In the genomic region with DNA sequence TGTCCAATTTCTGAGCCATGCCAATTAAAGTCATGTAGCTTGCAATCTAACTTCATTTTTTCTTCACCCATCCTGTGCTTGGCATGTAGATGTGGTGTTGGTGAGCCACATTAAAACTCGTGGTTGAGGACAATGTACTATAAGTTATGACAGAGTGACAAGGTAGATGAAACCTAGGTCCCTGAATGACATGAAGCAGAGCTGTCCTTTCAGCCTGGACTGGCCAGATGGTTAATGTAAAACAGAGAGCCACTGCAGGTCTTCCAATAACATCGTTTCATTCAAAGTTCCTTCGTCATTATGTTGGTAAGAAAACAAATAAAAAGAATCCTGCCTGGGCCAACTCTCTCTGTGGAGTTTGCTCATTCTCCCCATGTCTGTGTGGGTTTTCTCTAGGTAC, we compare ENCODE assay signal across 39 cellular contexts.
"Had no signal": no experiment of that assay in that cellular context is flagged by ENCODE, and none has a peak within 500 bp of the region (broad histone marks: within the 10 kb centered on the region; RNA-seq: fewer than 3 reads in every experiment).

No MANE protein-coding gene starts in this region.

- H3K4me3 Mint-ChIP-seq: activated naive CD4-positive, alpha-beta T cell treated with anti-CD3 and anti-CD28 coated beads for 36 hours; activated naive CD4-positive, alpha-beta T cell treated with anti-CD3 and anti-CD28 coated beads, Interleukin-2, amount 10 ng/mL, durations not matched to agents 7 days and 5 days; activated naive CD4-positive, alpha-beta T cell treated with anti-CD3 and anti-CD28 coated beads, Interleukin-2, amount 50 U/mL, for 24 hours; activated naive CD8-positive, alpha-beta T cell; activated naive CD8-positive, alpha-beta T cell treated with anti-CD3 and anti-CD28 coated beads for 36 hours; activated naive CD8-positive, alpha-beta T cell treated with anti-CD3 and anti-CD28 coated beads, Interleukin-2, amount 10 ng/mL, durations not matched to agents 7 days and 5 days; activated naive CD8-positive, alpha-beta T cell treated with anti-CD3 and anti-CD28 coated beads, Interleukin-2, amount 50 U/mL, for 24 hours; activated T-cell treated with anti-CD3 and anti-CD28 coated beads, Interleukin-2, amount 50 U/mL, for 24 hours; activated T-cell treated with anti-CD3 and anti-CD28 coated beads, Interleukin-2, amount 50 U/mL, for 4 hours; activated T-cell treated with anti-CD3 and anti-CD28 coated beads, Interleukin-2, amount 50 U/mL, for 72 hours; activated T-helper 1 cell treated with anti-CD3 and anti-CD28 coated beads, Interleukin-12 subunit alpha, Interleukin-12 subunit beta, Interleukin-2, Interleukin-4 antibody, amounts not matched to agents 30 ng/mL and 10 ng/mL and 1 ng/mL, durations not matched to agents 14 hours and 24 hours and 36 hours; activated T-helper 17 cell treated with anti-CD3 and anti-CD28 coated beads, Interleukin-2, amount 50 U/mL, for 72 hours; brain; central memory CD8-positive, alpha-beta T cell had no signal

- H3K27ac Mint-ChIP-seq: activated naive CD4-positive, alpha-beta T cell treated with anti-CD3 and anti-CD28 coated beads for 36 hours; activated naive CD4-positive, alpha-beta T cell treated with anti-CD3 and anti-CD28 coated beads, Interleukin-2, amount 10 ng/mL, durations not matched to agents 7 days and 5 days; activated naive CD4-positive, alpha-beta T cell treated with anti-CD3 and anti-CD28 coated beads, Interleukin-2, amount 50 U/mL, for 24 hours; activated naive CD4-positive, alpha-beta T cell treated with anti-CD3 and anti-CD28 coated beads, Interleukin-2, amount 50 U/mL, for 72 hours; activated naive CD8-positive, alpha-beta T cell; activated naive CD8-positive, alpha-beta T cell treated with anti-CD3 and anti-CD28 coated beads for 36 hours; activated naive CD8-positive, alpha-beta T cell treated with anti-CD3 and anti-CD28 coated beads, Interleukin-2, amount 10 ng/mL, durations not matched to agents 7 days and 5 days; activated naive CD8-positive, alpha-beta T cell treated with anti-CD3 and anti-CD28 coated beads, Interleukin-2, amount 50 U/mL, for 24 hours; activated T-cell treated with anti-CD3 and anti-CD28 coated beads, Interleukin-2, amount 50 U/mL, for 24 hours; activated T-cell treated with anti-CD3 and anti-CD28 coated beads, Interleukin-2, amount 50 U/mL, for 72 hours; activated T-helper 1 cell treated with anti-CD3 and anti-CD28 coated beads, Interleukin-12 subunit alpha, Interleukin-12 subunit beta, Interleukin-2, Interleukin-4 antibody, amounts not matched to agents 30 ng/mL and 10 ng/mL and 1 ng/mL, durations not matched to agents 14 hours and 24 hours and 36 hours; activated T-helper 17 cell treated with anti-CD3 and anti-CD28 coated beads, Interleukin-2, amount 50 U/mL, for 72 hours; activated T-helper 2 cell treated with anti-CD3 and anti-CD28 coated beads, Interferon-gamma antibody, Interleukin-2, Interleukin-4, amounts not matched to agents 10 μg/mL and 5 μg/mL and 100 μg/mL, durations not matched to agents 14 hours and 24 hours and 36 hours; brain had no signal

- H3K9me3 Mint-ChIP-seq: activated naive CD4-positive, alpha-beta T cell treated with anti-CD3 and anti-CD28 coated beads for 36 hours; activated naive CD4-positive, alpha-beta T cell treated with anti-CD3 and anti-CD28 coated beads, Interleukin-2, amount 10 ng/mL, durations not matched to agents 7 days and 5 days; activated naive CD4-positive, alpha-beta T cell treated with anti-CD3 and anti-CD28 coated beads, Interleukin-2, amount 50 U/mL, for 72 hours; activated naive CD8-positive, alpha-beta T cell treated with anti-CD3 and anti-CD28 coated beads for 36 hours; activated naive CD8-positive, alpha-beta T cell treated with anti-CD3 and anti-CD28 coated beads, Interleukin-2, amount 10 ng/mL, durations not matched to agents 7 days and 5 days; activated naive CD8-positive, alpha-beta T cell treated with anti-CD3 and anti-CD28 coated beads, Interleukin-2, amount 50 U/mL, for 24 hours; activated T-cell treated with anti-CD3 and anti-CD28 coated beads, Interleukin-2, amount 50 U/mL, for 24 hours; activated T-cell treated with anti-CD3 and anti-CD28 coated beads, Interleukin-2, amount 50 U/mL, for 4 hours; activated T-helper 1 cell treated with anti-CD3 and anti-CD28 coated beads, Interleukin-12 subunit alpha, Interleukin-12 subunit beta, Interleukin-2, Interleukin-4 antibody, amounts not matched to agents 30 ng/mL and 10 ng/mL and 1 ng/mL, durations not matched to agents 14 hours and 24 hours and 36 hours; activated T-helper 17 cell treated with anti-CD3 and anti-CD28 coated beads, Interleukin-2, amount 50 U/mL, for 72 hours; activated T-helper 2 cell treated with anti-CD3 and anti-CD28 coated beads, Interferon-gamma antibody, Interleukin-2, Interleukin-4, amounts not matched to agents 10 μg/mL and 5 μg/mL and 100 μg/mL, durations not matched to agents 14 hours and 24 hours and 36 hours; brain; central memory CD8-positive, alpha-beta T cell had no signal

- FAIRE-seq: astrocyte, bronchial epithelial cell had no signal

- H3K4me3 ChIP-seq: adrenal gland, ascending aorta, body of pancreas, breast epithelium, cardiac muscle cell had no signal

- H3K27me3 ChIP-seq: adrenal gland, ascending aorta, body of pancreas, brain microvascular endothelial cell, breast epithelium, cardiac muscle cell had no signal

- H3K27ac ChIP-seq: adrenal gland, ascending aorta, body of pancreas, brain microvascular endothelial cell, breast epithelium, cardiac muscle cell had no signal

- H3K9me3 ChIP-seq: adrenal gland, ascending aorta, body of pancreas, breast epithelium had no signal

- H3K36me3 ChIP-seq: adrenal gland, ascending aorta, brain microvascular endothelial cell, breast epithelium, cardiac muscle cell had no signal

- H3K36me3 Mint-ChIP-seq: activated naive CD4-positive, alpha-beta T cell treated with anti-CD3 and anti-CD28 coated beads, Interleukin-2, amount 10 ng/mL, durations not matched to agents 7 days and 5 days; activated naive CD4-positive, alpha-beta T cell treated with anti-CD3 and anti-CD28 coated beads, Interleukin-2, amount 50 U/mL, for 24 hours; activated naive CD4-positive, alpha-beta T cell treated with anti-CD3 and anti-CD28 coated beads, Interleukin-2, amount 50 U/mL, for 72 hours; activated naive CD8-positive, alpha-beta T cell; activated naive CD8-positive, alpha-beta T cell treated with anti-CD3 and anti-CD28 coated beads for 36 hours; activated naive CD8-positive, alpha-beta T cell treated with anti-CD3 and anti-CD28 coated beads, Interleukin-2, amount 10 ng/mL, durations not matched to agents 7 days and 5 days; brain had no signal

- DNase-seq: activated effector memory CD4-positive, alpha-beta T cell treated with anti-CD3 and anti-CD28 coated beads, Interleukin-2, amount 50 U/mL, for 16 hours; activated effector memory CD4-positive, alpha-beta T cell treated with Interleukin-2 at 50 U/mL for 16 hours; activated gamma-delta T cell; activated gamma-delta T cell treated with Interleukin-2 at 50 U/mL for 16 hours; activated naive CD4-positive, alpha-beta T cell; activated naive CD4-positive, alpha-beta T cell treated with anti-CD3 and anti-CD28 coated beads for 36 hours; activated naive CD4-positive, alpha-beta T cell treated with anti-CD3 and anti-CD28 coated beads, Interleukin-2, amount 10 ng/mL, durations not matched to agents 7 days and 5 days; activated naive CD4-positive, alpha-beta T cell treated with Interleukin-2 at 50 U/mL for 16 hours; activated naive CD8-positive, alpha-beta T cell treated with anti-CD3 and anti-CD28 coated beads for 36 hours; activated naive CD8-positive, alpha-beta T cell treated with anti-CD3 and anti-CD28 coated beads, Interleukin-2, amount 10 ng/mL, durations not matched to agents 7 days and 5 days; activated naive CD8-positive, alpha-beta T cell treated with anti-CD3 and anti-CD28 coated beads, Interleukin-2, amount 50 U/mL, for 24 hours; activated T-cell treated with anti-CD3 and anti-CD28 coated beads, Interleukin-2, amount 50 U/mL, for 1 hour; activated T-cell treated with anti-CD3 and anti-CD28 coated beads, Interleukin-2, amount 50 U/mL, for 24 hours; activated T-cell treated with anti-CD3 and anti-CD28 coated beads, Interleukin-2, amount 50 U/mL, for 4 hours; activated T-cell treated with anti-CD3 and anti-CD28 coated beads, Interleukin-2, amount 50 U/mL, for 48 hours; activated T-cell treated with anti-CD3 and anti-CD28 coated beads, Interleukin-2, amount 50 U/mL, for 72 hours; adrenal gland; amniotic stem cell; amygdala; anterior cingulate cortex; aorta; body of pancreas; brain microvascular endothelial cell; caudate nucleus; central memory CD4-positive, alpha-beta T cell; cerebellar nuclear complex had no signal

- H3K4me1 Mint-ChIP-seq: activated naive CD4-positive, alpha-beta T cell treated with anti-CD3 and anti-CD28 coated beads, Interleukin-2, amount 10 ng/mL, durations not matched to agents 7 days and 5 days; activated naive CD4-positive, alpha-beta T cell treated with anti-CD3 and anti-CD28 coated beads, Interleukin-2, amount 50 U/mL, for 24 hours; activated naive CD8-positive, alpha-beta T cell treated with anti-CD3 and anti-CD28 coated beads for 36 hours; activated naive CD8-positive, alpha-beta T cell treated with anti-CD3 and anti-CD28 coated beads, Interleukin-2, amount 10 ng/mL, durations not matched to agents 7 days and 5 days; activated naive CD8-positive, alpha-beta T cell treated with anti-CD3 and anti-CD28 coated beads, Interleukin-2, amount 50 U/mL, for 24 hours; activated T-helper 17 cell treated with anti-CD3 and anti-CD28 coated beads, Interleukin-2, amount 50 U/mL, for 72 hours; central memory CD8-positive, alpha-beta T cell had no signal

- H3K27me3 Mint-ChIP-seq: activated naive CD4-positive, alpha-beta T cell treated with anti-CD3 and anti-CD28 coated beads, Interleukin-2, amount 10 ng/mL, durations not matched to agents 7 days and 5 days; activated naive CD4-positive, alpha-beta T cell treated with anti-CD3 and anti-CD28 coated beads, Interleukin-2, amount 50 U/mL, for 24 hours; activated naive CD8-positive, alpha-beta T cell; activated naive CD8-positive, alpha-beta T cell treated with anti-CD3 and anti-CD28 coated beads for 36 hours; activated naive CD8-positive, alpha-beta T cell treated with anti-CD3 and anti-CD28 coated beads, Interleukin-2, amount 10 ng/mL, durations not matched to agents 7 days and 5 days; activated naive CD8-positive, alpha-beta T cell treated with anti-CD3 and anti-CD28 coated beads, Interleukin-2, amount 50 U/mL, for 24 hours; activated T-cell treated with anti-CD3 and anti-CD28 coated beads, Interleukin-2, amount 50 U/mL, for 24 hours; activated T-helper 17 cell treated with anti-CD3 and anti-CD28 coated beads, Interleukin-2, amount 50 U/mL, for 72 hours; brain; central memory CD8-positive, alpha-beta T cell had no signal

- H3K4me1 ChIP-seq: adrenal gland, ascending aorta, body of pancreas, breast epithelium had no signal

- ATAC-seq: activated naive CD4-positive, alpha-beta T cell treated with anti-CD3 and anti-CD28 coated beads, Interleukin-2, amount 50 U/mL, for 72 hours; activated naive CD8-positive, alpha-beta T cell treated with anti-CD3 and anti-CD28 coated beads, Interleukin-2, amount 50 U/mL, for 24 hours; activated T-cell treated with anti-CD3 and anti-CD28 coated beads, Interleukin-2, amount 50 U/mL, for 4 hours; activated T-cell treated with anti-CD3 and anti-CD28 coated beads, Interleukin-2, amount 50 U/mL, for 72 hours; activated T-helper 17 cell treated with anti-CD3 and anti-CD28 coated beads, Interleukin-2, amount 50 U/mL, for 72 hours; body of pancreas had no signal
